ENCODE assay signal across 16 cellular contexts in the genomic region with DNA sequence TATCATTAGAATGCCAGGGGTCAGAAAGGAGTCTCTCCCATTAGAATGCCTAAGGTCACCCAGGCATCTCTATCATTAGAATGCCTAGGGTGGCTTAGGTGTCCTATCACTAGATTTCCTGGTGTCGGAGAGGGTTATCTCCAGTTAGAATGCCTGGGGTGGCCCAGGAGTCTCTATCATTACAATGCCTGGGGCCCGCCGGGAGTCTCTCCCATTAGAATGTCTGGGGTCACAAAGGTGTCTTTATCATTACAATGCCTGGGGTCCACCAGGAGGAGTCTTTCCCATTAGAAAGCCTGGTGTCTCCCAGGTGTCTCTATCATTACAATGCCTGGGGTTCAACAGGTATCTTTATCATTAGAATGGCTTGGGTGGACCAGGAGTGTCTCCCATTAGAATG. TPM values are rescaled to one million over a fixed set of nuclear protein-coding genes. Genes with fewer than 3 reads are reported as not detected.
DNase-seq lines count a peak whose midpoint lies in the region; ATAC-seq and TF ChIP-seq lines count a peak whose summit lies in the region.
"Had no signal": no experiment of that assay in that cellular context is flagged by ENCODE, and none has a peak within 500 bp of the region (broad histone marks: within the 10 kb centered on the region; RNA-seq: fewer than 3 reads in every experiment).

No MANE protein-coding gene starts in this region.

- H3K9me2 ChIP-seq in GM23338 (ENCODE audit: insufficient read depth) (no peaks in the 10 kb centered on the region), PC-9 (ENCODE audit: insufficient read depth) (no peaks in the 10 kb centered on the region)

- H3K4me3 ChIP-seq in GM23338 (no peak overlapping the region), PC-9 (no peak overlapping the region), upper lobe of right lung (no peak overlapping the region), tibial nerve (no peak overlapping the region)
- H3K4me3 ChIP-seq: BLaER1, GM12878, HAP-1 had no signal

- H3K9me3 ChIP-seq in PC-9 (ENCODE audit: insufficient read depth, low read depth), result no peaks in the 10 kb centered on the region
- H3K9me3 ChIP-seq in upper lobe of right lung, result no peaks in the 10 kb centered on the region
- H3K9me3 ChIP-seq in tibial nerve, result peaks cover 0 to under 1% (median 0%) of the 10 kb centered on the region in 4 donors
- H3K9me3 ChIP-seq: HAP-1 had no signal

- TF ChIP-seq POLR2A in tibial nerve (IDR thresholded peaks at IDR 0.05), result no peak

- no peak for TF ChIP-seq EP300 in tibial nerve (IDR thresholded peaks at IDR 0.05)

- peaks cover 99% of the 10 kb centered on the region for H3K27me3 Mint-ChIP-seq in GM23338 (ENCODE audit: insufficient read depth, low read depth, poor library complexity)
- H3K27me3 Mint-ChIP-seq in activated T-cell treated with anti-CD3 and anti-CD28 coated beads, Interleukin-2, amount 50 U/mL, for 4 hours (ENCODE audit: low read depth), result peaks cover 39% of the 10 kb centered on the region

- TF ChIP-seq CTCF in GM23338 (conservative IDR thresholded peaks at IDR 0.05; ENCODE audit: low read depth in 2 of 2), result no peak
- no peak for TF ChIP-seq CTCF in PC-9 (conservative IDR thresholded peaks at IDR 0.05)
- TF ChIP-seq CTCF in upper lobe of right lung (IDR thresholded peaks at IDR 0.05), result no peak
- TF ChIP-seq CTCF in tibial nerve (IDR thresholded peaks at IDR 0.05), result no peak

- H3K36me3 Mint-ChIP-seq in GM23338 (ENCODE audit: low read depth), result peaks cover 5% of the 10 kb centered on the region; the same call in 2 of the 3 replicates
- no peaks in the 10 kb centered on the region for H3K36me3 Mint-ChIP-seq in activated T-cell treated with anti-CD3 and anti-CD28 coated beads, Interleukin-2, amount 50 U/mL, for 4 hours (ENCODE audit: insufficient read depth)
- H3K36me3 Mint-ChIP-seq: CD4-positive, CD25-positive, alpha-beta regulatory T cell had no signal

- no peak overlapping the region for H3K27ac Mint-ChIP-seq in GM23338
- H3K27ac Mint-ChIP-seq: CD4-positive, CD25-positive, alpha-beta regulatory T cell; HFFc6 had no signal

- H3K79me2 ChIP-seq in GM23338 (replicated peaks; ENCODE audit: insufficient read depth) (no peaks in the 10 kb centered on the region), PC-9 (ENCODE audit: low read depth) (no peaks in the 10 kb centered on the region)

- ATAC-seq in GM23338, result peak; percentile 55
- ATAC-seq in upper lobe of right lung, result no peak
- ATAC-seq in activated T-cell treated with anti-CD3 and anti-CD28 coated beads, Interleukin-2, amount 50 U/mL, for 4 hours, result no peak
- ATAC-seq: GM12878, HepG2 had no signal

- intact Hi-C loops in PC-9 (cut with micrococcal nuclease; ENCODE audit: unreplicated experiment), result no loop called here
- intact Hi-C loops in upper lobe of right lung (cut with DNase I), result no loop called here

- CTCF ChIA-PET in PC-9 (lab: Charles Lee), result no interaction called here

- WGBS in tibial nerve, 2 donors, result 72 to 77% methylated on average over 3 of the region's 3 CpGs

- H4K20me1 ChIP-seq in GM23338 (replicated peaks; ENCODE audit: insufficient read depth) (no peaks in the 10 kb centered on the region), PC-9 (ENCODE audit: insufficient read depth) (no peaks in the 10 kb centered on the region)
- H4K20me1 ChIP-seq: BLaER1 had no signal

- H3K9me3 Mint-ChIP-seq in GM23338, result peaks cover 87% of the 10 kb centered on the region
- no peaks in the 10 kb centered on the region for H3K9me3 Mint-ChIP-seq in activated T-cell treated with anti-CD3 and anti-CD28 coated beads, Interleukin-2, amount 50 U/mL, for 4 hours
- H3K9me3 Mint-ChIP-seq: HFFc6 had no signal

- no peaks in the 10 kb centered on the region for H3K4me1 Mint-ChIP-seq in GM23338
- no peaks in the 10 kb centered on the region for H3K4me1 Mint-ChIP-seq in activated T-cell treated with anti-CD3 and anti-CD28 coated beads, Interleukin-2, amount 50 U/mL, for 4 hours (ENCODE audit: low read depth)
- H3K4me1 Mint-ChIP-seq: CD4-positive, CD25-positive, alpha-beta regulatory T cell had no signal

- H3K4me3 Mint-ChIP-seq in GM23338, result no peak overlapping the region
- no peak overlapping the region for H3K4me3 Mint-ChIP-seq in activated T-cell treated with anti-CD3 and anti-CD28 coated beads, Interleukin-2, amount 50 U/mL, for 4 hours
- H3K4me3 Mint-ChIP-seq: HFFc6 had no signal

- no peak overlapping the region for H2AFZ ChIP-seq in GM23338
- no peak overlapping the region for H2AFZ ChIP-seq in PC-9

- H3K27me3 ChIP-seq in GM23338 (ENCODE audit: insufficient read depth), result peaks cover 100% of the 10 kb centered on the region
- H3K27me3 ChIP-seq in PC-9 (ENCODE audit: insufficient read depth, low read depth), result no peaks in the 10 kb centered on the region
- H3K27me3 ChIP-seq in upper lobe of right lung, result no peaks in the 10 kb centered on the region
- H3K27me3 ChIP-seq in tibial nerve, result no peaks in the 10 kb centered on the region
- H3K27me3 ChIP-seq: BLaER1 had no signal

- H3K4me2 ChIP-seq in GM23338 (no peak overlapping the region), PC-9 (peak overlapping the region; percentile 41)
- H3K4me2 ChIP-seq: BLaER1 had no signal

- POLR2A ChIA-PET in PC-9 (lab: Charles Lee; ENCODE audit: unreplicated experiment), result no interaction called here

- H3F3A ChIP-seq in GM23338 (replicated peaks; ENCODE audit: low read depth), result no peaks in the 10 kb centered on the region
- peaks cover 21% of the 10 kb centered on the region; the same call in 1 of the 2 replicates for H3F3A ChIP-seq in PC-9 (ENCODE audit: insufficient read depth, low read depth)

- H3K36me3 ChIP-seq in GM23338 (ENCODE audit: insufficient read depth) (no peaks in the 10 kb centered on the region), PC-9 (ENCODE audit: low read depth) (no peaks in the 10 kb centered on the region), upper lobe of right lung (no peaks in the 10 kb centered on the region), tibial nerve (no peaks in the 10 kb centered on the region)
- H3K36me3 ChIP-seq: BLaER1, HAP-1 had no signal

- BruUV-seq in PC-9 (replicated peaks; lab: Mats Ljungman, UMichigan), result no TSS peak

- H3K27ac ChIP-seq in GM23338 (ENCODE audit: low read depth) (no peak overlapping the region), PC-9 (peak overlapping the region; percentile 40; the same call in 1 of the 2 replicates), upper lobe of right lung (no peak overlapping the region), tibial nerve (no peak overlapping the region)
- H3K27ac ChIP-seq: BLaER1 had no signal

- H3K4me1 ChIP-seq in GM23338 (ENCODE audit: insufficient read depth) (no peaks in the 10 kb centered on the region), PC-9 (replicated peaks; ENCODE audit: insufficient read depth) (peaks cover 31% of the 10 kb centered on the region), upper lobe of right lung (no peaks in the 10 kb centered on the region), tibial nerve (no peaks in the 10 kb centered on the region)
- H3K4me1 ChIP-seq: BLaER1, HAP-1 had no signal

- DNase-seq in GM23338 (ENCODE audit: low spot score) (no peak), PC-9 (no peak), mesenteric fat pad (ENCODE audit: low spot score) (peak; percentile 22), upper lobe of right lung (peak; percentile 22), tibial nerve (ENCODE audit: low spot score in 2 of 2) (no peak), NCI-H510A (lab: John Stamatoyannopoulos, UW) (no peak)
- DNase-seq in activated T-cell treated with anti-CD3 and anti-CD28 coated beads, Interleukin-2, amount 50 U/mL, for 4 hours, result no peak
- DNase-seq: 8988T; AML-193; CD4-positive, CD25-positive, alpha-beta regulatory T cell; GOT3; HFFc6 had no signal

TF ChIP-seq in GM23338, 12 proteins besides CTCF, POLR2A, EP300 and RAD21 (continues in another document):
- TF ChIP-seq POLR2AphosphoS5 (IDR thresholded peaks at IDR 0.05; ENCODE audit: low read depth), result no peak

RNA-seq across cellular contexts. Expression of a gene that starts 56.2 kb away (rescaled TPM):
- total RNA-seq in GM23338 (2014; rRNA removed; shearing (Covaris generic)), result 55.3 and 59.3 TPM in 2 replicates
- polyA plus RNA-seq in GM23338 (2016; fragmentation: Nextera tagmentation; extraction: Ambion mirVana), result 24.8 and 28.7 TPM in 2 replicates
- 182 and 227 TPM in 2 replicates for total RNA-seq in PC-9 (2021)
- 82.4 TPM for total RNA-seq in mesenteric fat pad
- total RNA-seq in upper lobe of right lung, result 88.8 TPM
- 10 to 100 TPM; 38.1 to 89.0 (median 56.9) TPM for total RNA-seq in tibial nerve
- 100 to 1,000 TPM in 2 of 3 donors, 10 to 100 TPM in 1; 99.6 to 108 (median 106) TPM for total RNA-seq in activated T-cell treated with anti-CD3 and anti-CD28 coated beads, Interleukin-2, amount 50 U/mL, for 4 hours

Comparison
In these comparisons a context has a peak if more than half of its experiments do, and no peak if none do; other contexts are left out.
1. DNase-seq: peak in mesenteric fat pad (single experiment) and upper lobe of right lung (single experiment); none in GM23338 (single experiment), PC-9 (0 of 2), tibial nerve (0 of 2), NCI-H510A (single experiment) and activated T-cell treated with anti-CD3 and anti-CD28 coated beads, Interleukin-2, amount 50 U/mL, for 4 hours (single experiment).